Comparison of ENCODE assay signal across 8 cellular contexts in the genomic region with DNA sequence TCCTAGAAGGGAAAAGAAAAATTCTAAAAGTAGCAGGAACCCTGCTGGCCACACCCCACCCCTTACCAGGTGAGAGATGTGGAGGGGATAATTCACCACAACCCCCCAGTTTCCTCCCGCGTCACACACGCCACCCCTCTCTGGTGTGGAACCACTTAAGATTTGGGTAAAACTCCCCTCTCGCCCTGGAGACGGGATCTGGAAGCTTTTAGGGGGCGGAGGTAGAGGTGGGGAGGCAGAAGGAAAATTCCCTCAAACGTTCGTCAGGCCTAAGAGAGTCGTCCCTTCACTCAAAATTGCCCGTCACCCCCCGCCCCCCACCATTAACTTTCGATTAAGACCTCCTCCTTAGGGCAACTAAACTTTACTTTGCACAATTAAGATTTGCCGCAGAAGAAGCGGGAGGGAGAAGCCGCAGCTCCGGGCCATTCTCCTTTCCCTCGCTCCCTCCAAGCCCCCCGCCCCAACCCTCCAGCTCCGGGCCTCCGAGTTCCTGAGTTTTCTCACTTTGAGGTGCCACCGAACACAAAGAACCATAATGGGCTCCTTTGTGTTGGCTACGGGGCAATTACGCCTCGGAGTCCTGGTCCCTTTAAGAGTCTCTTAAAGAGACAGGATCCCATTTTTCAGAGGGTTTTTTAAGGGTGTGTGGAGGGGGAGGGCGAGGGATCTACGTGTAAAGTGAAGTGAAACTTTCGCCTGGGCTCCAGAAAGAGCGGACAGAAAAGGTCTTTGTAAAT. TPM values are rescaled to one million over a fixed set of nuclear protein-coding genes. Genes with fewer than 3 reads are reported as not detected.
DNase-seq lines count a peak whose midpoint lies in the region; ATAC-seq and TF ChIP-seq lines count a peak whose summit lies in the region.

No MANE protein-coding gene starts in this region.

- H3K9me3 ChIP-seq in ascending aorta (no peaks in the 10 kb centered on the region), right cardiac atrium (ENCODE audit: control insufficient read depth, low read length) (no peaks in the 10 kb centered on the region)

- peaks cover 7 to 16% of the 10 kb centered on the region in 2 donors for H3K4me1 ChIP-seq in ascending aorta
- no peaks in the 10 kb centered on the region for H3K4me1 ChIP-seq in right cardiac atrium (ENCODE audit: control insufficient read depth, insufficient read depth, low read length)

- H3K36me3 Mint-ChIP-seq in progenitor cell of endocrine pancreas (ENCODE audit: insufficient read depth), result peaks cover 8% of the 10 kb centered on the region

- H3K27me3 Mint-ChIP-seq in progenitor cell of endocrine pancreas, result no peaks in the 10 kb centered on the region

- DNase-seq in AML-193 (lab: John Stamatoyannopoulos, UW) (peak; percentile 37 to 52), NCI-H774 (lab: John Stamatoyannopoulos, UW) (peak; percentile 40), ascending aorta (ENCODE audit: low spot score in 2 of 2) (peak in 1 of 2 donors; percentile 72), right cardiac atrium (peak in 2 of 3 donors; percentile 36 to 62), progenitor cell of endocrine pancreas (ENCODE audit: low spot score, unreplicated experiment) (peak; percentile 43)
- DNase-seq in central memory CD4-positive, alpha-beta T cell, result no peak

- H3K4me3 ChIP-seq in ascending aorta (peak overlapping the region; percentile 67 to 87), right cardiac atrium (ENCODE audit: low read length) (peak overlapping the region; percentile 92)

- H3K9me3 Mint-ChIP-seq in progenitor cell of endocrine pancreas (ENCODE audit: low read depth), result no peaks in the 10 kb centered on the region

- H3K27ac Mint-ChIP-seq in progenitor cell of endocrine pancreas, result peak overlapping the region; percentile 100

- H3K27ac ChIP-seq in ascending aorta (peak overlapping the region; percentile 78 to 91), right cardiac atrium (ENCODE audit: low read length) (peak overlapping the region; percentile 38)

- no peaks in the 10 kb centered on the region for H3K36me3 ChIP-seq in ascending aorta

- ATAC-seq in GM19035 (IDR thresholded peaks at IDR 0.05; ENCODE audit: unreplicated experiment), result peak; percentile 58
- peak; percentile 78 to 79 for ATAC-seq in right cardiac atrium
- no peak for ATAC-seq in GM19328 (IDR thresholded peaks at IDR 0.05; ENCODE audit: unreplicated experiment)

- TF ChIP-seq CTCF in ascending aorta (IDR thresholded peaks at IDR 0.05), result no peak
- no peak for TF ChIP-seq CTCF in progenitor cell of endocrine pancreas (IDR thresholded peaks at IDR 0.05; ENCODE audit: unreplicated experiment)

- peak overlapping the region; percentile 93 for H3K4me3 Mint-ChIP-seq in progenitor cell of endocrine pancreas (ENCODE audit: low read depth)

- 1% methylated on average over 28 of the region's 28 CpGs for WGBS in right cardiac atrium

- H3K27me3 ChIP-seq in ascending aorta, result no peaks in the 10 kb centered on the region
- no peaks in the 10 kb centered on the region for H3K27me3 ChIP-seq in right cardiac atrium (ENCODE audit: control insufficient read depth, insufficient read depth)

- peaks cover 46% of the 10 kb centered on the region for H3K4me1 Mint-ChIP-seq in progenitor cell of endocrine pancreas (ENCODE audit: low read depth)

- intact Hi-C loops in ascending aorta (cut with DNase I) (loop anchor here (2.0 to 5.0 kb wide), 3 partner anchors 31 to 153 kb away; partner anchors contain the start of genes DBF4B and GPATCH8), right cardiac atrium (cut with DNase I) (loop anchor here in 1 of 4 donors (10.0 kb wide), 1 partner anchor 69 kb away; no protein-coding TSS in a partner anchor)

RNA-seq across cellular contexts. Expression of gene FZD2, which starts 1.0 kb away (rescaled TPM):
- total RNA-seq in ascending aorta (32.7 TPM), right cardiac atrium (10 to 100 TPM in 1 of 4 donors, 1 to 10 TPM in 3; 4.7 to 12.3 (median 7.9) TPM), progenitor cell of endocrine pancreas (73.6 and 89.7 TPM in 2 replicates)
- polyA plus RNA-seq in right cardiac atrium, result 2.4 TPM

RNA-seq across cellular contexts. Expression of gene GPATCH8, which starts 53.1 kb away (rescaled TPM):
- total RNA-seq in ascending aorta, result 13.3 TPM
- 10 to 100 TPM; 32.4 to 35.9 (median 33.9) TPM for total RNA-seq in right cardiac atrium
- polyA plus RNA-seq in right cardiac atrium, result 21.3 TPM
- 70.9 and 76.5 TPM in 2 replicates for total RNA-seq in progenitor cell of endocrine pancreas
